ENCODE assay signal across 10 cellular contexts in genomic region chr1:212669102-212669501, GRCh38. TPM values are rescaled to one million over a fixed set of nuclear protein-coding genes. Genes with fewer than 3 reads are reported as not detected.
DNase-seq lines count a peak whose midpoint lies in the region; ATAC-seq, FAIRE-seq and TF ChIP-seq lines count a peak whose summit lies in the region.
"Had no signal": no experiment of that assay in that cellular context is flagged by ENCODE, and none has a peak within 500 bp of the region (broad histone marks: within the 10 kb centered on the region; RNA-seq: fewer than 3 reads in every experiment).

No MANE protein-coding gene starts in this region.

- H3K4me3 ChIP-seq in DND-41 (ENCODE audit: low read depth in 1 of 2, low read length in 2 of 2) (no peak overlapping the region), lower lobe of right lung (no peak overlapping the region)

- no peak overlapping the region for H3K4me2 ChIP-seq in DND-41 (ENCODE audit: insufficient read depth, low read length)

- no peaks in the 10 kb centered on the region for H3K36me3 ChIP-seq in DND-41 (ENCODE audit: insufficient read depth, low read length)
- H3K36me3 ChIP-seq in lower lobe of right lung, result no peaks in the 10 kb centered on the region

- no peak overlapping the region for H2AFZ ChIP-seq in DND-41 (ENCODE audit: low read depth, low read length)

- H3K27me3 ChIP-seq in DND-41 (ENCODE audit: insufficient read depth, low read length, poor library complexity) (no peaks in the 10 kb centered on the region), lower lobe of right lung (ENCODE audit: low read depth) (no peaks in the 10 kb centered on the region)

- no peaks in the 10 kb centered on the region for H4K20me1 ChIP-seq in DND-41 (ENCODE audit: insufficient read depth, low read length)

- H3K4me1 ChIP-seq in DND-41 (ENCODE audit: insufficient read depth, low read length) (peaks cover 6% of the 10 kb centered on the region; the same call in 1 of the 2 replicates), lower lobe of right lung (peaks cover 58% of the 10 kb centered on the region)

- H3K27ac ChIP-seq in DND-41 (ENCODE audit: low read length) (no peak overlapping the region), lower lobe of right lung (no peak overlapping the region)

- DNase-seq in DND-41 (no peak), HuH-7 (ENCODE audit: low spot score) (peak; percentile 43), lower lobe of right lung (no peak), OCI-M2 (lab: John Stamatoyannopoulos, UW; ENCODE audit: unreplicated experiment) (no peak)
- no peak for DNase-seq in stimulated activated CD4-positive, alpha-beta T cell treated with anti-CD3 and anti-CD28 coated beads, Interleukin-1b, Interleukin-23, amount 100 ng/mL, for 48 hours
- DNase-seq in stimulated activated CD4-positive, alpha-beta T cell treated with anti-CD3 and anti-CD28 coated beads, Interleukin-2, amount 100 ng/mL, for 24 hours, result no peak
- DNase-seq: activated CD4-positive, alpha-beta T cell treated with anti-CD3 and anti-CD28 coated beads, Interleukin-2, amount 50 U/mL, for 4 hours had no signal

- no peak overlapping the region for H3K9ac ChIP-seq in DND-41 (ENCODE audit: low read depth, low read length)

- FAIRE-seq in TTC549 (lab: Jason Lieb, UNC), result peak; percentile 45
- FAIRE-seq: endometrium had no signal

- intact Hi-C loops in lower lobe of right lung (cut with DNase I), result no loop called here

- ATAC-seq in DND-41 (ENCODE audit: insufficient read depth, low read depth), result no peak
- ATAC-seq in lower lobe of right lung, result peak in 1 of 2 donors; percentile 3
- ATAC-seq in HG03097 (IDR thresholded peaks at IDR 0.05; ENCODE audit: low FRiP score, unreplicated experiment), result no peak

- no peaks in the 10 kb centered on the region for H3K79me2 ChIP-seq in DND-41 (ENCODE audit: insufficient read depth, low read length)

- TF ChIP-seq CTCF in DND-41 (IDR thresholded peaks at IDR 0.05; ENCODE audit: borderline replicate concordance, extremely low read depth, low read length, poor library complexity, severe bottlenecking) (peak; percentile 52), lower lobe of right lung (IDR thresholded peaks at IDR 0.05) (peak; percentile 37)

- H3K9me3 ChIP-seq in DND-41 (ENCODE audit: insufficient read depth, low read length, severe bottlenecking) (no peaks in the 10 kb centered on the region), lower lobe of right lung (no peaks in the 10 kb centered on the region)

RNA-seq across cellular contexts. Expression of gene BATF3, which starts 30.5 kb away (rescaled TPM):
- total RNA-seq in lower lobe of right lung, result 12.8 TPM
